Comparison of ENCODE assay signal across 17 cellular contexts in the genomic region with DNA sequence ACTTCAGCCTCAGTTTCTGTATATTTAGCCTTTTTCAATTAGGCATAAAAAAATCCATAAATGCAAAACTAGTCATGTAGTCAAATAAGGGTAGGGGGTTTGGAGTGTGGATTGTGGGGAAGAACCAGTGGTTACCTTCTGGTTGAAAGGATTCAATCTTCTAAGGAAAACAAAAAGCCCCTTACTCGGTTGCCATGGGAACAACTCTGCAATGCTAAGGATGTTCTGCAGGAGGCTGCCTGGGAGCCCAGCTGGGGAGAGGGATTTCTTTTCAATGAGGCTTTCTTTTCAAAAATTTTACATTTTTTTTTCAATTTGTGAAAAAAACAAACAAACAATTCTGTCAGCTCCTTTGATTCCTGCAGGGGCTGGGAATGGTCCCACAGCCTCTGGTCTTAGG.
A peak's percentile ranks its signal among the peaks of the same experiment; 100 is the strongest.
DNase-seq lines count a peak whose midpoint lies in the region; ATAC-seq, FAIRE-seq and TF ChIP-seq lines count a peak whose summit lies in the region.
"Had no signal": no experiment of that assay in that cellular context is flagged by ENCODE, and none has a peak within 500 bp of the region (broad histone marks: within the 10 kb centered on the region; RNA-seq: fewer than 3 reads in every experiment).

No MANE protein-coding gene starts in this region.

- H3K4me3 ChIP-seq in H1 (ENCODE audit: extremely low read depth in 1 of 4, insufficient read depth in 2 of 4, low read depth in 3 of 4, low read length in 4 of 4), result no peak overlapping the region
- H3K4me3 ChIP-seq: GM23248, PC-9, SK-N-MC had no signal

- no peak for TF ChIP-seq EP300 in H1 (IDR thresholded peaks at IDR 0.05; ENCODE audit: borderline replicate concordance in 1 of 2, low read depth in 2 of 2, low read length in 2 of 2)

- no peak overlapping the region for H2AK5ac ChIP-seq in H1 (ENCODE audit: low read depth, low read length)

- H4K91ac ChIP-seq in H1 (replicated peaks; ENCODE audit: insufficient read length, low read length), result no peak overlapping the region

- H3K9ac ChIP-seq in H1 (replicated peaks in 1 of 4; ENCODE audit: extremely low read depth in 1 of 4, low read depth in 3 of 4, low read length in 3 of 4), result no peak overlapping the region
- H3K9ac ChIP-seq: GM23248 had no signal

- H3K23me2 ChIP-seq in H1 (ENCODE audit: low read depth, low read length), result no peaks in the 10 kb centered on the region

- no peak overlapping the region for H4K5ac ChIP-seq in H1 (ENCODE audit: insufficient read length, low read depth, low read length)

- H3K36me3 Mint-ChIP-seq in HFFc6 (ENCODE audit: low read depth), result no peaks in the 10 kb centered on the region
- H3K36me3 Mint-ChIP-seq: CD8-positive, alpha-beta T cell had no signal

- no peak overlapping the region for H3K27ac Mint-ChIP-seq in HFFc6
- H3K27ac Mint-ChIP-seq: CD8-positive, alpha-beta T cell had no signal

- H2BK15ac ChIP-seq in H1 (ENCODE audit: low read length), result no peak overlapping the region

- peaks cover 9 to 16% (median 12%) of the 10 kb centered on the region in 4 experiments; a peak in 6 of 7 replicates for H3K4me1 ChIP-seq in H1 (replicated peaks in 1 of 4; ENCODE audit: control insufficient read depth in 3 of 4, insufficient read depth in 4 of 4, low read length in 3 of 4)

- H3K27ac ChIP-seq in H1 (ENCODE audit: low read depth, low read length), result no peak overlapping the region
- H3K27ac ChIP-seq: GM23248, PC-9, SK-N-MC had no signal

- TF ChIP-seq CTCF in H1 (IDR thresholded peaks at IDR 0.05; ENCODE audit: control extremely low read depth in 1 of 3, insufficient read depth in 1 of 3, low read depth in 1 of 3, low read length in 3 of 3) (no peak), HFFc6 (IDR thresholded peaks at IDR 0.05) (no peak)

- peaks cover 49% of the 10 kb centered on the region for H3K9me3 Mint-ChIP-seq in HFFc6
- H3K9me3 Mint-ChIP-seq: CD8-positive, alpha-beta T cell had no signal

- no peak overlapping the region for H3K4ac ChIP-seq in H1 (replicated peaks; ENCODE audit: insufficient read length, low read depth, low read length)

- H3K79me2 ChIP-seq in H1 (ENCODE audit: control insufficient read depth in 1 of 2, insufficient read depth in 2 of 2, low read length in 2 of 2), result no peaks in the 10 kb centered on the region

- H3K4me2 ChIP-seq in H1 (ENCODE audit: insufficient read depth in 1 of 2, low read depth in 2 of 2, low read length in 2 of 2), result peak overlapping the region; percentile 20 to 32; a peak in 2 of 4 replicates
- H3K4me2 ChIP-seq: PC-9 had no signal

- H2BK12ac ChIP-seq in H1 (ENCODE audit: low read depth, low read length), result no peak overlapping the region

- ATAC-seq in HG03469 (IDR thresholded peaks at IDR 0.05; ENCODE audit: unreplicated experiment), result no peak
- ATAC-seq: CD8-positive, alpha-beta T cell had no signal

- no peak for TF ChIP-seq POLR2A in H1 (IDR thresholded peaks at IDR 0.05; ENCODE audit: control extremely low read depth in 1 of 2, low read depth in 2 of 2, low read length in 2 of 2)

- H3K4me3 Mint-ChIP-seq in HFFc6, result no peak overlapping the region
- H3K4me3 Mint-ChIP-seq: CD8-positive, alpha-beta T cell had no signal

- H4K8ac ChIP-seq in H1 (ENCODE audit: extremely low read depth, insufficient read depth, low read length), result no peak overlapping the region

- FAIRE-seq in H1 (lab: Jason Lieb, UNC), result peak; percentile 75
- FAIRE-seq: D721Med had no signal

- H3K79me1 ChIP-seq in H1 (ENCODE audit: low read depth, low read length), result no peaks in the 10 kb centered on the region

- no peak overlapping the region for H3K14ac ChIP-seq in H1 (ENCODE audit: insufficient read length)

- no peak overlapping the region; the same call in 1 of the 2 replicates for H3K18ac ChIP-seq in H1 (ENCODE audit: extremely low read depth, low read length)

- H4K20me1 ChIP-seq in H1 (replicated peaks in 1 of 2; ENCODE audit: control insufficient read depth in 1 of 2, insufficient read depth in 2 of 2, low read length in 2 of 2), result no peaks in the 10 kb centered on the region

- no peak for TF ChIP-seq RAD21 in H1 (IDR thresholded peaks at IDR 0.05 in 1 of 2, conservative IDR thresholded peaks at IDR 0.05 in 1 of 2; ENCODE audit: low read depth in 2 of 2, low read length in 2 of 2)

- H2BK5ac ChIP-seq in H1 (ENCODE audit: low read depth, low read length), result no peak overlapping the region

- H3K56ac ChIP-seq in H1 (replicated peaks; ENCODE audit: insufficient read length, low read depth, low read length), result no peak overlapping the region

- no peak overlapping the region for H2BK20ac ChIP-seq in H1 (ENCODE audit: low read length)

- 17% methylated on average over 1 of the region's 1 CpG; no CpG with 5 or more reads in 1 of the 2 experiments for WGBS in H1 (ENCODE audit: extremely low coverage in 1 of 2, insufficient coverage in 1 of 2, insufficient read length in 1 of 2, insufficient replicate concordance in 2 of 2, low coverage in 1 of 2, low lambda C conversion rate in 2 of 2, missing lambda C conversion rate in 1 of 2), 2 experiments

- peaks cover 0 to 2% (median 0%) of the 10 kb centered on the region in 4 experiments; a peak in 3 of 7 replicates for H3K27me3 ChIP-seq in H1 (replicated peaks in 1 of 4; ENCODE audit: control insufficient read depth in 3 of 4, extremely low read depth in 1 of 4, insufficient read depth in 3 of 4, low read length in 3 of 4)

- no peak overlapping the region for H2AFZ ChIP-seq in H1 (ENCODE audit: low read length)
- H2AFZ ChIP-seq: GM23248, PC-9 had no signal

- H3K9me3 ChIP-seq in H1 (ENCODE audit: insufficient read depth in 2 of 2, low read depth in 1 of 2, low read length in 1 of 2), result no peaks in the 10 kb centered on the region

- H3K36me3 ChIP-seq in H1 (ENCODE audit: control insufficient read depth in 2 of 4, insufficient read depth in 4 of 4, low read length in 3 of 4), result no peaks in the 10 kb centered on the region

- POLR2A ChIA-PET in H1 (lab: Charles Lee; ENCODE audit: partially characterized antibody), result no interaction called here

- H3K27me3 Mint-ChIP-seq in HFFc6 (ENCODE audit: insufficient read depth), result no peaks in the 10 kb centered on the region

- no peak overlapping the region for H3K23ac ChIP-seq in H1 (ENCODE audit: insufficient read length)

- no peak overlapping the region for H2BK120ac ChIP-seq in H1 (replicated peaks; ENCODE audit: low read depth, low read length)

- DNase-seq in NCI-H2227 (lab: John Stamatoyannopoulos, UW; ENCODE audit: unreplicated experiment), result peak; percentile 60
- DNase-seq in H1 (ENCODE audit: low read depth in 1 of 2, low spot score in 2 of 2), result peak in 1 of 2 experiments; percentile 54
- DNase-seq in iPS-NIHi7 (ENCODE audit: extremely low spot score), result peak; percentile 78
- DNase-seq in retina, result peak; percentile 47
- no peak for DNase-seq in HT-29 (ENCODE audit: low spot score)
- DNase-seq in HFFc6, result no peak
- DNase-seq: CD8-positive, alpha-beta T cell; GM23248; IMR-90; NCI-H1436; NCI-H2029 treated with DMSO at 0.1 percent for 48 hours; NCI-H226; NCI-H526 treated with DMSO at 0.1 percent for 48 hours; PC-9 had no signal

- H3K4me1 Mint-ChIP-seq in HFFc6 (ENCODE audit: low read depth), result no peaks in the 10 kb centered on the region

- CTCF ChIA-PET in H1 (lab: Charles Lee; ENCODE audit: partially characterized antibody), result interaction anchor here (0.7 to 1.7 kb wide), 3 partner anchors 34 to 136 kb away, joined by 3 read pairs; no protein-coding TSS in a partner anchor

TF ChIP-seq in H1, 55 proteins besides CTCF, POLR2A, EP300 and RAD21:
- TF ChIP-seq GTF2F1 (IDR thresholded peaks at IDR 0.05; ENCODE audit: borderline replicate concordance, low read depth, low read length) (no peak), SIN3A (conservative IDR thresholded peaks at IDR 0.05 in 1 of 2, IDR thresholded peaks at IDR 0.05 in 1 of 2; ENCODE audit: low read depth in 1 of 2, low read length in 2 of 2) (no peak), SIRT6 (IDR thresholded peaks at IDR 0.05; ENCODE audit: low read length) (no peak), SP1 (IDR thresholded peaks at IDR 0.05; ENCODE audit: low read depth, low read length) (0 out of 2 replicates have a peak, but pooled peaks have one; percentile 17), KDM5A (IDR thresholded peaks at IDR 0.05; ENCODE audit: low read length) (no peak)
- TF ChIP-seq, protein P1, sequence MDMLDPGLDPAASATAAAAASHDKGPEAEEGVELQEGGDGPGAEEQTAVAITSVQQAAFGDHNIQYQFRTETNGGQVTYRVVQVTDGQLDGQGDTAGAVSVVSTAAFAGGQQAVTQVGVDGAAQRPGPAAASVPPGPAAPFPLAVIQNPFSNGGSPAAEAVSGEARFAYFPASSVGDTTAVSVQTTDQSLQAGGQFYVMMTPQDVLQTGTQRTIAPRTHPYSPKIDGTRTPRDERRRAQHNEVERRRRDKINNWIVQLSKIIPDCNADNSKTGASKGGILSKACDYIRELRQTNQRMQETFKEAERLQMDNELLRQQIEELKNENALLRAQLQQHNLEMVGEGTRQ (IDR thresholded peaks at IDR 0.05; ENCODE audit: low read length), result no peak

Comparison
In these comparisons a context has a peak if more than half of its experiments do, and no peak if none do; other contexts are left out.
1. DNase-seq: peak in NCI-H2227 (single experiment), iPS-NIHi7 (single experiment) and retina (single experiment); none in HT-29 (single experiment) and HFFc6 (single experiment).